In the genomic region with DNA sequence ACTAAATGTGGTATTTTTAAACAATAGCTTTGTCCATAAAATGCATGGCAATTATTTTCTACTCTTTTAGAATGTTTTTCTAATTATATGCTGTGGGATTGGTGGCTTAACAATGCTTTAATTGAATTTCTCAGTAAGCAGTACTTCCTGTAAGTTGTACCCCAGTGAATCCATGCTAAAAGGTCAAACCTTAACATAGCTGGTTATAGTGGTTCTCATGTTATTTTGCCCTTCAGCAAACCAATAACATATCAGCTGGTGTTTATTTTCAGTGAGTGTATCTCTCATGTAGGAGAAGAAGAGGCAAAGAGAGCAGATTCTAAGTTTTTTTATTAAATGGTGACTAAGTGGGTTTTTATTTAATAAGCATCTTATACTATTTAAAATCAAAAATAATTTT, we compare ENCODE assay signal across 35 cellular contexts.
"Had no signal": no experiment of that assay in that cellular context is flagged by ENCODE, and none has a peak within 500 bp of the region (broad histone marks: within the 10 kb centered on the region; RNA-seq: fewer than 3 reads in every experiment).

No MANE protein-coding gene starts in this region.

- H3K9ac ChIP-seq: KMS-11 had no signal

- H3K4me3 ChIP-seq: MG63 had no signal

- H3K36me3 ChIP-seq: MG63 had no signal

- H3K27ac ChIP-seq: KMS-11 had no signal

- H3K4me2 ChIP-seq: KMS-11 had no signal

- DNase-seq: Karpas-422, Kasumi-1, KBM-7, KG1, MG63, MM.1S, MV-4-11, NCI-H1048, NCI-H1092, NCI-H1092 treated with DMSO at 0.1 percent for 48 hours, NCI-H1105, NCI-H1105 treated with DMSO at 0.1 percent for 48 hours, NCI-H1417, NCI-H1417 treated with DMSO at 0.1 percent for 48 hours, NCI-H1436, NCI-H1436 treated with DMSO at 0.1 percent for 48 hours, NCI-H146, NCI-H1694, NCI-H1694 treated with DMSO at 0.1 percent for 48 hours, NCI-H187, NCI-H187 treated with DMSO at 0.1 percent for 48 hours, NCI-H1930, NCI-H2029, NCI-H2029 treated with DMSO at 0.1 percent for 48 hours, NCI-H2081, NCI-H2081 treated with DMSO at 0.1 percent for 48 hours, NCI-H2107, NCI-H2171, NCI-H2171 treated with DMSO at 0.1 percent for 48 hours, NCI-H2227 treated with DMSO at 0.1 percent for 48 hours, NCI-H226, NCI-H345, NCI-H446, NCI-H446 treated with DMSO at 0.1 percent for 48 hours had no signal

- H3K9me3 ChIP-seq: MG63 had no signal

- H3K27me3 ChIP-seq: MG63 had no signal
